In genomic region chr4:1458581-1458980, GRCh38 we compare ENCODE assay signal across 37 cellular contexts. TPM values are rescaled to one million over a fixed set of nuclear protein-coding genes. Genes with fewer than 3 reads are reported as not detected.
"Had no signal": no experiment of that assay in that cellular context is flagged by ENCODE, and none has a peak within 500 bp of the region (broad histone marks: within the 10 kb centered on the region; RNA-seq: fewer than 3 reads in every experiment).

No MANE protein-coding gene starts in this region.

- H3K36me3 ChIP-seq: heart left ventricle, lower lobe of right lung, neutrophil, ovary, prostate gland, sigmoid colon, thyroid gland had no signal

- H3K9me3 ChIP-seq: heart left ventricle, lower lobe of right lung, neutrophil, ovary, prostate gland, sigmoid colon, thyroid gland had no signal

- H3K27me3 ChIP-seq: ovary, thyroid gland had no signal

- H3K4me3 ChIP-seq: heart left ventricle, lower lobe of right lung, ovary, prostate gland, sigmoid colon, thyroid gland had no signal

- H3K4me3 Mint-ChIP-seq: activated CD8-positive, alpha-beta memory T cell treated with anti-CD3 and anti-CD28 coated beads, Interleukin-2, amount 10 ng/mL, durations not matched to agents 7 days and 5 days; activated CD8-positive, alpha-beta T cell treated with anti-CD3 and anti-CD28 coated beads for 36 hours; activated naive CD4-positive, alpha-beta T cell treated with anti-CD3 and anti-CD28 coated beads for 36 hours; activated T-helper 1 cell treated with anti-CD3 and anti-CD28 coated beads, Interleukin-12 subunit alpha, Interleukin-12 subunit beta, Interleukin-2, Interleukin-4 antibody, amounts not matched to agents 30 ng/mL and 10 ng/mL and 1 ng/mL, durations not matched to agents 14 hours and 24 hours and 36 hours; central memory CD8-positive, alpha-beta T cell; dendritic cell treated with granulocyte-macrophage colony-stimulating factor and Interleukin-4, amounts not matched to agents 40 ng/mL and 50 ng/mL, for 4 days; endodermal cell; naive thymus-derived CD8-positive, alpha-beta T cell; stimulated activated memory B cell treated with anti-CD40 and anti-IgM and Interleukin-4, amounts not matched to agents 10 μg/mL and 1 μg/mL and 100 μg/mL, for 72 hours; stimulated activated naive CD8-positive, alpha-beta T cell treated with anti-CD3 and anti-CD28 coated beads, Interleukin-15, amount 100 ng/mL, for 72 hours; WTC11 had no signal

- H3K27ac ChIP-seq: heart left ventricle, lower lobe of right lung, neutrophil, ovary, prostate gland, sigmoid colon, thyroid gland had no signal

- H3K4me1 ChIP-seq: heart left ventricle, lower lobe of right lung, prostate gland, sigmoid colon, thyroid gland had no signal

- DNase-seq: activated CD4-positive, alpha-beta T cell treated with anti-CD3 and anti-CD28 coated beads for 1 hour; activated CD4-positive, alpha-beta T cell treated with anti-CD3 and anti-CD28 coated beads, Interleukin-2, amount 50 U/mL, for 1 hour; activated CD8-positive, alpha-beta memory T cell treated with anti-CD3 and anti-CD28 coated beads, Interleukin-2, amount 10 ng/mL, durations not matched to agents 7 days and 5 days; activated CD8-positive, alpha-beta T cell treated with anti-CD3 and anti-CD28 coated beads for 36 hours; activated effector memory CD4-positive, alpha-beta T cell treated with anti-CD3 and anti-CD28 coated beads, Interleukin-2, amount 50 U/mL, for 16 hours; activated naive CD4-positive, alpha-beta T cell treated with anti-CD3 and anti-CD28 coated beads for 36 hours; anterior cingulate cortex; foreskin fibroblast; hypothalamus; kidney glomerular epithelial cell; lower lobe of right lung; mesenchymal stem cell; ovary; retina; sigmoid colon; small intestine; stimulated activated CD4-positive, alpha-beta T cell treated with anti-CD3 and anti-CD28 coated beads, Interleukin-4, amount 100 ng/mL, for 24 hours; stimulated activated CD8-positive, alpha-beta memory T cell treated with anti-CD3 and anti-CD28 coated beads, Interleukin-4, amount 100 ng/mL, for 48 hours; stimulated activated naive CD8-positive, alpha-beta T cell treated with anti-CD3 and anti-CD28 coated beads, Interleukin-15, amount 100 ng/mL, for 72 hours; substantia nigra; T-helper 2 cell; thyroid gland had no signal

- H3K36me3 Mint-ChIP-seq: activated CD8-positive, alpha-beta memory T cell treated with anti-CD3 and anti-CD28 coated beads, Interleukin-2, amount 10 ng/mL, durations not matched to agents 7 days and 5 days; stimulated activated memory B cell treated with anti-CD40 and anti-IgM and Interleukin-4, amounts not matched to agents 10 μg/mL and 1 μg/mL and 100 μg/mL, for 72 hours had no signal

- H3K27ac Mint-ChIP-seq: activated CD8-positive, alpha-beta memory T cell treated with anti-CD3 and anti-CD28 coated beads, Interleukin-2, amount 10 ng/mL, durations not matched to agents 7 days and 5 days; activated CD8-positive, alpha-beta T cell treated with anti-CD3 and anti-CD28 coated beads for 36 hours; activated naive CD4-positive, alpha-beta T cell treated with anti-CD3 and anti-CD28 coated beads for 36 hours; activated T-helper 1 cell treated with anti-CD3 and anti-CD28 coated beads, Interleukin-12 subunit alpha, Interleukin-12 subunit beta, Interleukin-2, Interleukin-4 antibody, amounts not matched to agents 30 ng/mL and 10 ng/mL and 1 ng/mL, durations not matched to agents 14 hours and 24 hours and 36 hours; dendritic cell treated with granulocyte-macrophage colony-stimulating factor and Interleukin-4, amounts not matched to agents 40 ng/mL and 50 ng/mL, for 4 days; endodermal cell; naive thymus-derived CD8-positive, alpha-beta T cell; stimulated activated memory B cell treated with anti-CD40 and anti-IgM and Interleukin-4, amounts not matched to agents 10 μg/mL and 1 μg/mL and 100 μg/mL, for 72 hours; stimulated activated naive CD8-positive, alpha-beta T cell treated with anti-CD3 and anti-CD28 coated beads, Interleukin-15, amount 100 ng/mL, for 72 hours; WTC11 had no signal

- ATAC-seq: activated CD8-positive, alpha-beta memory T cell treated with anti-CD3 and anti-CD28 coated beads, Interleukin-2, amount 10 ng/mL, durations not matched to agents 7 days and 5 days; activated CD8-positive, alpha-beta T cell treated with anti-CD3 and anti-CD28 coated beads for 36 hours; esophagus mucosa; heart left ventricle; left lobe of liver; lower lobe of right lung; naive thymus-derived CD8-positive, alpha-beta T cell; stimulated activated memory B cell treated with anti-CD40 and anti-IgM and Interleukin-4, amounts not matched to agents 10 μg/mL and 1 μg/mL and 100 μg/mL, for 72 hours; stimulated activated naive CD8-positive, alpha-beta T cell treated with anti-CD3 and anti-CD28 coated beads, Interleukin-15, amount 100 ng/mL, for 72 hours had no signal

- H3K4me1 Mint-ChIP-seq: activated CD8-positive, alpha-beta memory T cell treated with anti-CD3 and anti-CD28 coated beads, Interleukin-2, amount 10 ng/mL, durations not matched to agents 7 days and 5 days; central memory CD8-positive, alpha-beta T cell; stimulated activated memory B cell treated with anti-CD40 and anti-IgM and Interleukin-4, amounts not matched to agents 10 μg/mL and 1 μg/mL and 100 μg/mL, for 72 hours; stimulated activated naive CD8-positive, alpha-beta T cell treated with anti-CD3 and anti-CD28 coated beads, Interleukin-15, amount 100 ng/mL, for 72 hours had no signal

RNA-seq across cellular contexts. Expression of gene NKX1-1, which starts 52.3 kb away (rescaled TPM):
- total RNA-seq: activated CD8-positive, alpha-beta memory T cell treated with anti-CD3 and anti-CD28 coated beads, Interleukin-2, amount 10 ng/mL, durations not matched to agents 7 days and 5 days; activated CD8-positive, alpha-beta T cell treated with anti-CD3 and anti-CD28 coated beads for 36 hours; activated naive CD4-positive, alpha-beta T cell treated with anti-CD3 and anti-CD28 coated beads for 36 hours; activated T-helper 1 cell treated with anti-CD3 and anti-CD28 coated beads, Interleukin-12 subunit alpha, Interleukin-12 subunit beta, Interleukin-2, Interleukin-4 antibody, amounts not matched to agents 30 ng/mL and 10 ng/mL and 1 ng/mL, durations not matched to agents 14 hours and 24 hours and 36 hours; bronchial epithelial cell; endodermal cell; esophagus mucosa; heart left ventricle; left lobe of liver; lower lobe of right lung; naive thymus-derived CD8-positive, alpha-beta T cell; ovary; prostate gland; sigmoid colon; thyroid gland; ureter; WTC11 had no signal
- polyA plus RNA-seq: adipose tissue; heart left ventricle; naive thymus-derived CD8-positive, alpha-beta T cell; ovary; sigmoid colon; small intestine had no signal
